Comparison of ENCODE assay signal across 23 cellular contexts in genomic region chr2:83901322-83901721, GRCh38.
"Had no signal": no experiment of that assay in that cellular context is flagged by ENCODE, and none has a peak within 500 bp of the region (broad histone marks: within the 10 kb centered on the region; RNA-seq: fewer than 3 reads in every experiment).

No MANE protein-coding gene starts in this region.

- H3K9ac ChIP-seq: neural progenitor cell, parathyroid adenoma had no signal

- H3K27me3 ChIP-seq: esophagus squamous epithelium, heart right ventricle, neural progenitor cell, right lobe of liver, tibial nerve, upper lobe of left lung had no signal

- H3K79me2 ChIP-seq: parathyroid adenoma had no signal

- H3K4me1 ChIP-seq: esophagus squamous epithelium, heart right ventricle, left ventricle myocardium inferior, lower lobe of right lung, neural progenitor cell, parathyroid adenoma, right lobe of liver, tibial nerve, upper lobe of left lung had no signal

- H3K4me2 ChIP-seq: neural progenitor cell had no signal

- H3K4me3 ChIP-seq: esophagus squamous epithelium, heart right ventricle, left ventricle myocardium inferior, lower lobe of right lung, neural progenitor cell, right lobe of liver, thoracic aorta, tibial nerve, upper lobe of left lung had no signal

- ATAC-seq: effector memory CD8-positive, alpha-beta T cell; heart right ventricle; left colon; lower lobe of right lung; naive thymus-derived CD4-positive, alpha-beta T cell; right lobe of liver; stimulated activated naive B cell treated with anti-CD40 and anti-IgM and Interleukin-4, amounts not matched to agents 10 μg/mL and 1 μg/mL and 100 μg/mL, for 72 hours had no signal

- H3K27ac ChIP-seq: esophagus squamous epithelium, heart right ventricle, left ventricle myocardium inferior, lower lobe of right lung, neural progenitor cell, parathyroid adenoma, right lobe of liver, thoracic aorta, tibial nerve, upper lobe of left lung had no signal

- H3K36me3 ChIP-seq: esophagus squamous epithelium, heart right ventricle, left ventricle myocardium inferior, lower lobe of right lung, neural progenitor cell, right lobe of liver, thoracic aorta, tibial nerve, upper lobe of left lung had no signal

- DNase-seq: cortex of kidney; effector memory CD8-positive, alpha-beta T cell; erythroblast; esophagus squamous epithelium; glutamatergic neuron; heart right ventricle; hippocampal formation; immature natural killer cell; islet precursor cell; left colon; left ventricle myocardium inferior; lower lobe of right lung; naive thymus-derived CD4-positive, alpha-beta T cell; right lobe of liver; small intestine; stimulated activated CD4-positive, alpha-beta T cell treated with anti-CD3 and anti-CD28 coated beads, Interleukin-15, amount 100 ng/mL, for 24 hours; stimulated activated CD4-positive, alpha-beta T cell treated with anti-CD3 and anti-CD28 coated beads, Interleukin-2, amount 100 ng/mL, for 48 hours; stimulated activated naive B cell treated with anti-CD40 and anti-IgM and Interleukin-4, amounts not matched to agents 10 μg/mL and 1 μg/mL and 100 μg/mL, for 72 hours; upper lobe of left lung had no signal
